Comparison of ENCODE assay signal across 2 cellular contexts in genomic region chr6:11748591-11748990, GRCh38.
TF ChIP-seq lines count a peak whose summit lies in the region.

No MANE protein-coding gene starts in this region.

TF ChIP-seq in K562, 482 proteins besides CTCF, POLR2A, EP300 and RAD21:
- TF ChIP-seq GTF2F1 (IDR thresholded peaks at IDR 0.05; ENCODE audit: low read depth, low read length) (no peak), ZNF76 (CRISPR knock-in tag; IDR thresholded peaks at IDR 0.05; ENCODE audit: borderline replicate concordance) (no peak), ZNF212 (CRISPR knock-in tag; IDR thresholded peaks at IDR 0.05) (no peak), HIVEP1 (CRISPR knock-in tag; IDR thresholded peaks at IDR 0.05) (no peak), ESRRB (CRISPR knock-in tag; IDR thresholded peaks at IDR 0.05; ENCODE audit: borderline replicate concordance) (no peak), CEBPZ (IDR thresholded peaks at IDR 0.05; ENCODE audit: borderline replicate concordance, low read depth, low read length) (no peak), ZBTB8A (IDR thresholded peaks at IDR 0.05; ENCODE audit: partially characterized antibody) (no peak), CHCHD3 (CRISPR knock-in tag; IDR thresholded peaks at IDR 0.05) (no peak)
TF ChIP-seq in K562: peak in this region for 0.

TF ChIP-seq in GM23338, 12 proteins besides CTCF, POLR2A, EP300 and RAD21:
- TF ChIP-seq ZNF114 (CRISPR knock-in tag; IDR thresholded peaks at IDR 0.05), result no peak
- no peak for TF ChIP-seq ZNF331 (CRISPR knock-in tag; IDR thresholded peaks at IDR 0.05; ENCODE audit: low read depth)
- TF ChIP-seq POLR2AphosphoS5 (IDR thresholded peaks at IDR 0.05; ENCODE audit: low read depth), result no peak
- TF ChIP-seq CREB1 (CRISPR knock-in tag; IDR thresholded peaks at IDR 0.05; ENCODE audit: low read depth), result no peak
- TF ChIP-seq EZH2phosphoT487 (IDR thresholded peaks at IDR 0.05; ENCODE audit: unreplicated experiment), result no peak
